ENCODE assay signal across 8 cellular contexts in genomic region chr6:125300992-125301434, GRCh38. TPM values are rescaled to one million over a fixed set of nuclear protein-coding genes. Genes with fewer than 3 reads are reported as not detected.
DNase-seq lines count a peak whose midpoint lies in the region; ATAC-seq and TF ChIP-seq lines count a peak whose summit lies in the region.

No MANE protein-coding gene starts in this region.

- no peak for TF ChIP-seq CTCF in WERI-Rb-1 (IDR thresholded peaks at IDR 0.05; ENCODE audit: low read depth, low read length)
- TF ChIP-seq CTCF in foreskin keratinocyte (conservative IDR thresholded peaks at IDR 0.05) = no peak

- H3K27me3 ChIP-seq in WERI-Rb-1 (ENCODE audit: insufficient read depth, low read depth, severe bottlenecking) = peaks cover 13% of the 10 kb centered on the region
- H3K27me3 ChIP-seq in foreskin keratinocyte = no peaks in the 10 kb centered on the region

- peaks cover 4% of the 10 kb centered on the region for H3K4me1 ChIP-seq in foreskin keratinocyte

- H3K36me3 ChIP-seq in WERI-Rb-1 = peaks cover 35% of the 10 kb centered on the region

- peaks cover 11% of the 10 kb centered on the region for H3K9me3 ChIP-seq in WERI-Rb-1 (ENCODE audit: severe bottlenecking)

- DNase-seq in AG08396 (ENCODE audit: low spot score) (peak; percentile 47), WERI-Rb-1 (no peak), foreskin keratinocyte (peak in 1 of 2 donors; percentile 26), renal cortical epithelial cell (ENCODE audit: low read depth) (peak; percentile 33), NCI-H187 (lab: John Stamatoyannopoulos, UW) (no peak), Ammon's horn (ENCODE audit: low spot score) (no peak)

- ATAC-seq in GM19438 (IDR thresholded peaks at IDR 0.05; ENCODE audit: low read depth, unreplicated experiment) = peak; percentile 5
- peak; percentile 17 for ATAC-seq in foreskin keratinocyte
- no peak for ATAC-seq in HG03139 (IDR thresholded peaks at IDR 0.05; ENCODE audit: unreplicated experiment)

- H3K4me3 ChIP-seq in WERI-Rb-1 (ENCODE audit: low read depth, low read length) = peak overlapping the region; percentile 70

- H3K27ac ChIP-seq in WERI-Rb-1 (peak overlapping the region; percentile 64), foreskin keratinocyte (peak overlapping the region; percentile 60)

RNA-seq across cellular contexts. Expression of gene HDDC2, which starts 0.8 kb away (rescaled TPM):
- total RNA-seq in foreskin keratinocyte (60.3 and 61.8 TPM in 2 replicates), renal cortical epithelial cell (62.9 and 70.6 TPM in 2 replicates)
- polyA plus RNA-seq in foreskin keratinocyte = 86.3 and 90.4 TPM in 2 replicates

Comparison
In these comparisons a context has a peak if more than half of its experiments do, and no peak if none do; other contexts are left out.
1. DNase-seq: peak in AG08396 (single experiment) and renal cortical epithelial cell (single experiment); none in WERI-Rb-1 (single experiment), NCI-H187 (0 of 2) and Ammon's horn (single experiment).